Comparison of ENCODE assay signal across 21 cellular contexts in the genomic region with DNA sequence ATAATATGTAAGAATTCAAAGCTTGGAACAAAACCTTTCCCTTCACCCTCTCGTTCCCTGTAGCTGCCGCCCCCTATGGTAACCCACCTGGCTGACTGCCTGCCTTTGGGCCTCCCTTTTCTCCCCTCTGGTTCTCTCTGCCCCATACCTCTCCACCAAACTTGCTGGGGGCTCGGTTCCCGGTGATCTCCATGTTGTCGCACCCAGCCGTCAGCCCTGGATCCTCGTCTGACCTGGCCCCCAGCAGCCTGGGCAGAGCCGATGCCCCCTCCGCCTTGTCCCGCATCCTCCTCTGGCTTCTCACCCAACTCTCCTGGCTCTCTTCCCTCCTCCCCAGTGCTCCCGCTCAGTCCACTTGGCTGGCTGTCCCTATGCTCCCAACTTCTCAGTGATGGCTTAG. TPM values are rescaled to one million over a fixed set of nuclear protein-coding genes. Genes with fewer than 3 reads are reported as not detected.
"Had no signal": no experiment of that assay in that cellular context is flagged by ENCODE, and none has a peak within 500 bp of the region (broad histone marks: within the 10 kb centered on the region; RNA-seq: fewer than 3 reads in every experiment).

No MANE protein-coding gene starts in this region.

- H3K36me3 ChIP-seq: gastrocnemius medialis, heart right ventricle, left lung, transverse colon had no signal

- H3K9me3 Mint-ChIP-seq: activated B cell treated with CpG ODN at 0.5 μM for 24 hours; activated naive CD8-positive, alpha-beta T cell treated with anti-CD3 and anti-CD28 coated beads, Interleukin-2, amount 10 ng/mL, durations not matched to agents 7 days and 5 days; activated T-cell treated with anti-CD3 and anti-CD28 coated beads, Interleukin-2, amount 50 U/mL, for 4 hours; natural killer cell treated with Interleukin-12 subunit alpha and Interleukin-12 subunit beta and Interleukin-15 and Interleukin-18, amount 100 ng/mL, for 72 hours had no signal

- H3K36me3 Mint-ChIP-seq: activated naive CD8-positive, alpha-beta T cell treated with anti-CD3 and anti-CD28 coated beads, Interleukin-2, amount 10 ng/mL, durations not matched to agents 7 days and 5 days; memory B cell; natural killer cell treated with Interleukin-12 subunit alpha and Interleukin-12 subunit beta and Interleukin-15 and Interleukin-18, amount 100 ng/mL, for 72 hours had no signal

- H3K4me3 Mint-ChIP-seq: activated B cell treated with CpG ODN at 0.5 μM for 24 hours; activated naive CD8-positive, alpha-beta T cell treated with anti-CD3 and anti-CD28 coated beads, Interleukin-2, amount 10 ng/mL, durations not matched to agents 7 days and 5 days; memory B cell; natural killer cell treated with Interleukin-12 subunit alpha and Interleukin-12 subunit beta and Interleukin-15 and Interleukin-18, amount 100 ng/mL, for 72 hours; T-helper 17 cell had no signal

- H3K9me3 ChIP-seq: gastrocnemius medialis, heart right ventricle, left lung, transverse colon had no signal

- H3K27ac Mint-ChIP-seq: activated B cell treated with CpG ODN at 0.5 μM for 24 hours; activated naive CD8-positive, alpha-beta T cell treated with anti-CD3 and anti-CD28 coated beads, Interleukin-2, amount 10 ng/mL, durations not matched to agents 7 days and 5 days; memory B cell; natural killer cell treated with Interleukin-12 subunit alpha and Interleukin-12 subunit beta and Interleukin-15 and Interleukin-18, amount 100 ng/mL, for 72 hours; T-helper 17 cell had no signal

- H3K27ac ChIP-seq: gastrocnemius medialis, heart right ventricle, left lung, skin epidermis, transverse colon had no signal

- DNase-seq: activated B cell treated with CpG ODN at 0.5 μM for 24 hours; activated CD4-positive, alpha-beta T cell treated with anti-CD3 and anti-CD28 coated beads for 48 hours; activated gamma-delta T cell treated with Interleukin-2 at 50 U/mL for 16 hours; activated naive CD8-positive, alpha-beta T cell treated with anti-CD3 and anti-CD28 coated beads, Interleukin-2, amount 10 ng/mL, durations not matched to agents 7 days and 5 days; activated T-cell treated with anti-CD3 and anti-CD28 coated beads, Interleukin-2, amount 50 U/mL, for 4 hours; dermis blood vessel endothelial cell; erythroblast; gastrocnemius medialis; heart right ventricle; left lung; nucleus accumbens; posterior cingulate gyrus; stimulated activated CD4-positive, alpha-beta T cell treated with anti-CD3 and anti-CD28 coated beads, Interleukin-15, amount 100 ng/mL, for 24 hours; stimulated activated CD4-positive, alpha-beta T cell treated with anti-CD3 and anti-CD28 coated beads, Interleukin-4, amount 100 ng/mL, for 1 hour; stimulated activated naive CD4-positive, alpha-beta T cell treated with Interleukin-2 at 50 U/mL for 16 hours; substantia nigra; T-helper 17 cell; transverse colon had no signal

- H3K27me3 ChIP-seq: gastrocnemius medialis had no signal

- ATAC-seq: activated T-cell treated with anti-CD3 and anti-CD28 coated beads, Interleukin-2, amount 50 U/mL, for 4 hours; gastrocnemius medialis; heart right ventricle; left lung; natural killer cell treated with Interleukin-12 subunit alpha and Interleukin-12 subunit beta and Interleukin-15 and Interleukin-18, amount 100 ng/mL, for 72 hours; T-helper 17 cell had no signal

- H3K4me3 ChIP-seq: gastrocnemius medialis, heart right ventricle, left lung, skin epidermis, transverse colon had no signal

RNA-seq across cellular contexts. Expression of a gene that starts 4.5 kb away (rescaled TPM):
- total RNA-seq: activated B cell treated with CpG ODN at 0.5 μM for 24 hours had no signal

RNA-seq across cellular contexts. Expression of a gene that starts 43.7 kb away (rescaled TPM):
- total RNA-seq: activated B cell treated with CpG ODN at 0.5 μM for 24 hours; activated T-cell treated with anti-CD3 and anti-CD28 coated beads, Interleukin-2, amount 50 U/mL, for 4 hours; natural killer cell treated with Interleukin-12 subunit alpha and Interleukin-12 subunit beta and Interleukin-15 and Interleukin-18, amount 100 ng/mL, for 72 hours had no signal
